ENCODE assay signal across 11 cellular contexts in genomic region chr17:65783845-65784334, GRCh38.
DNase-seq lines count a peak whose midpoint lies in the region; ATAC-seq and TF ChIP-seq lines count a peak whose summit lies in the region.
"Had no signal": no experiment of that assay in that cellular context is flagged by ENCODE, and none has a peak within 500 bp of the region (broad histone marks: within the 10 kb centered on the region; RNA-seq: fewer than 3 reads in every experiment).

No MANE protein-coding gene starts in this region.

- no peak overlapping the region; the same call in 1 of the 2 replicates for H3K27ac Mint-ChIP-seq in WTC11
- H3K27ac Mint-ChIP-seq in type B pancreatic cell: no peak overlapping the region

- no peak overlapping the region for H3K4me3 Mint-ChIP-seq in WTC11
- no peak overlapping the region for H3K4me3 Mint-ChIP-seq in type B pancreatic cell
- H3K4me3 Mint-ChIP-seq: activated T-cell treated with anti-CD3 and anti-CD28 coated beads, Interleukin-2, amount 50 U/mL, for 4 hours had no signal

- ATAC-seq in WTC11 (no peak), GM19467 (IDR thresholded peaks at IDR 0.05; ENCODE audit: unreplicated experiment) (no peak)
- ATAC-seq: activated T-cell treated with anti-CD3 and anti-CD28 coated beads, Interleukin-2, amount 50 U/mL, for 4 hours had no signal

- no peaks in the 10 kb centered on the region for H3K36me3 Mint-ChIP-seq in WTC11
- peaks cover 7% of the 10 kb centered on the region for H3K36me3 Mint-ChIP-seq in type B pancreatic cell

- peaks cover 17% of the 10 kb centered on the region for H3K9me3 Mint-ChIP-seq in WTC11
- H3K9me3 Mint-ChIP-seq in type B pancreatic cell: peaks cover 8% of the 10 kb centered on the region
- H3K9me3 Mint-ChIP-seq: activated T-cell treated with anti-CD3 and anti-CD28 coated beads, Interleukin-2, amount 50 U/mL, for 4 hours had no signal

- H3K4me1 Mint-ChIP-seq in WTC11: peaks cover 8% of the 10 kb centered on the region
- H3K4me1 Mint-ChIP-seq in type B pancreatic cell (ENCODE audit: unreplicated experiment): peaks cover 17% of the 10 kb centered on the region

- peak; percentile 93 for DNase-seq in H4 (ENCODE audit: low spot score)
- DNase-seq in WTC11 (ENCODE audit: low spot score): no peak
- peak; percentile 58 for DNase-seq in foreskin melanocyte
- peak; percentile 53 for DNase-seq in smooth muscle cell of the brain vasculature (ENCODE audit: low read depth, low spot score)
- no peak for DNase-seq in type B pancreatic cell (ENCODE audit: extremely low spot score, unreplicated experiment)
- DNase-seq in NCI-H748 (lab: John Stamatoyannopoulos, UW; ENCODE audit: unreplicated experiment): no peak
- DNase-seq in stimulated activated CD4-positive, alpha-beta T cell treated with anti-CD3 and anti-CD28 coated beads, Interleukin-2, amount 100 ng/mL, for 48 hours: no peak
- DNase-seq: activated T-cell treated with anti-CD3 and anti-CD28 coated beads, Interleukin-2, amount 50 U/mL, for 4 hours; heart left ventricle; SHP77 had no signal

- TF ChIP-seq CTCF in WTC11 (IDR thresholded peaks at IDR 0.05): no peak
- no peak for TF ChIP-seq CTCF in type B pancreatic cell (conservative IDR thresholded peaks at IDR 0.05)

- H3K27me3 Mint-ChIP-seq in WTC11 (ENCODE audit: low read depth) (no peaks in the 10 kb centered on the region), type B pancreatic cell (no peaks in the 10 kb centered on the region)

- CTCF ChIA-PET in WTC11 (lab: Charles Lee): interaction anchor here (0.9 kb wide), 1 partner anchor 14 kb away, joined by 3 read pairs; no protein-coding TSS in a partner anchor

- POLR2A ChIA-PET in WTC11 (lab: Charles Lee): no interaction called here

TF ChIP-seq in WTC11, 78 proteins besides CTCF, POLR2A, EP300 and RAD21:
- no peak for TF ChIP-seq GTF2I (CRISPR knock-in tag; conservative IDR thresholded peaks at IDR 0.05)
- TF ChIP-seq ZSCAN18 (CRISPR knock-in tag; IDR thresholded peaks at IDR 0.05): no peak
- no peak for TF ChIP-seq MYBL2 (CRISPR knock-in tag; IDR thresholded peaks at IDR 0.05)
- no peak for TF ChIP-seq ZNF532 (CRISPR knock-in tag; IDR thresholded peaks at IDR 0.05; ENCODE audit: borderline replicate concordance)
- peak; percentile 93 for TF ChIP-seq GABPB1 (CRISPR knock-in tag; IDR thresholded peaks at IDR 0.05)
- no peak for TF ChIP-seq ZNF671 (CRISPR knock-in tag; IDR thresholded peaks at IDR 0.05)
- no peak for TF ChIP-seq TCF7 (CRISPR knock-in tag; IDR thresholded peaks at IDR 0.05; ENCODE audit: low read depth)

Comparison
In these comparisons a context has a peak if more than half of its experiments do, and no peak if none do; other contexts are left out.
1. DNase-seq: peak in H4 (single experiment), foreskin melanocyte (single experiment) and smooth muscle cell of the brain vasculature (single experiment); none in WTC11 (single experiment), type B pancreatic cell (single experiment), NCI-H748 (single experiment) and stimulated activated CD4-positive, alpha-beta T cell treated with anti-CD3 and anti-CD28 coated beads, Interleukin-2, amount 100 ng/mL, for 48 hours (0 of 2).